ENCODE assay signal across 13 cellular contexts in the genomic region with DNA sequence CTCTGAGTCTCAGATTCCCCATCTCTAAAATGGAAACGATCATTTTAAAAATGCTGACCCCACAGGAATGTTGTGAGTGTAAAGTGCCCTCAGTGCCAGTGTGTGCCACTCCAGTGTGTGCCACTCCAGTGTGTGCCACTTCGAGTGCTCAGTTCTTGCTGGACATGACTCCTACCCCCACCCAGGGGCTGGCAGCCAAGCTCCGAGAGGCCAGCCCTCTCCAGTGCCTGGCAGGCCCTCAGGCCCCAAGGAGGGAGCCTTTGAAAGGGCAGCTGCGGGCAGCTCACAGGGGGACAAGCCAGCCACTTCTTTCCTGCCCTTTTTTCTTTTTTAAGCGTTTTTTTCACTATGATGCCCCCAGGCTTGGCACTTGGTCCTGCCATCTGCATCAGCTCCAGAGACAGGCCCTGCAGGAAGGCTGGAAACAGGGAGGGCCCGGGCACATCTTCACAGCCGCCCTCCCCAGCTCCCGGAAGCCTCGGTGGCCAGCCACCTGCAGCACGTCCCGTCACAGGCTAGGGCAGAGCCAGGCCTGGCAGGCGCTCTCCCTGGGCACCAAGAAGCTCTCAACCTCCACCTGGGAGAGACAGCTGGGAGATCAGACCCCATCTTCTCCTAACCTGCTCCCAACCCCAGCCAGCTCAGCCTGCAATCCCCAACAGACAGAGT. TPM values are rescaled to one million over a fixed set of nuclear protein-coding genes. Genes with fewer than 3 reads are reported as not detected.
DNase-seq lines count a peak whose midpoint lies in the region; ATAC-seq, FAIRE-seq and TF ChIP-seq lines count a peak whose summit lies in the region.
"Had no signal": no experiment of that assay in that cellular context is flagged by ENCODE, and none has a peak within 500 bp of the region (broad histone marks: within the 10 kb centered on the region; RNA-seq: fewer than 3 reads in every experiment).

No MANE protein-coding gene starts in this region.

- no peak overlapping the region for H2BK15ac ChIP-seq in H1 (ENCODE audit: low read length)
- H2BK15ac ChIP-seq in mesenchymal stem cell (ENCODE audit: low read depth, poor library complexity, severe bottlenecking): no peak overlapping the region

- H3K4me2 ChIP-seq in H1 (ENCODE audit: insufficient read depth in 1 of 2, low read depth in 2 of 2, low read length in 2 of 2) (no peak overlapping the region), mesenchymal stem cell (ENCODE audit: low read length, poor library complexity, severe bottlenecking) (no peak overlapping the region)

- H3K9me3 ChIP-seq in RWPE2 (ENCODE audit: severe bottlenecking) (no peaks in the 10 kb centered on the region), H1 (ENCODE audit: insufficient read depth in 2 of 2, low read depth in 1 of 2, low read length in 1 of 2) (no peaks in the 10 kb centered on the region), mesenchymal stem cell (ENCODE audit: control insufficient read depth, low read length) (no peaks in the 10 kb centered on the region), subcutaneous abdominal adipose tissue (ENCODE audit: control insufficient read depth in 5 of 5, low read length in 5 of 5) (no peaks in the 10 kb centered on the region)

- H2BK12ac ChIP-seq in H1 (ENCODE audit: low read depth, low read length) (no peak overlapping the region), mesenchymal stem cell (ENCODE audit: low read length in 2 of 2) (peak overlapping the region in 1 of 2 experiments; percentile 59)

- H3K14ac ChIP-seq in H1 (ENCODE audit: insufficient read length) (no peak overlapping the region), mesenchymal stem cell (ENCODE audit: low read length in 2 of 2) (peak overlapping the region in 1 of 2 experiments; percentile 80)

- H4K91ac ChIP-seq in H1 (replicated peaks; ENCODE audit: insufficient read length, low read length) (no peak overlapping the region), mesenchymal stem cell (ENCODE audit: low read length) (no peak overlapping the region)

- no peaks in the 10 kb centered on the region for H3K27me3 ChIP-seq in RWPE2 (ENCODE audit: insufficient read depth, poor library complexity, severe bottlenecking)
- H3K27me3 ChIP-seq in H1 (replicated peaks in 1 of 4; ENCODE audit: control insufficient read depth in 3 of 4, extremely low read depth in 1 of 4, insufficient read depth in 3 of 4, low read length in 3 of 4): no peaks in the 10 kb centered on the region
- no peaks in the 10 kb centered on the region for H3K27me3 ChIP-seq in mesenchymal stem cell (ENCODE audit: control insufficient read depth in 1 of 2, insufficient read depth in 1 of 2, low read length in 2 of 2)
- no peaks in the 10 kb centered on the region for H3K27me3 ChIP-seq in subcutaneous abdominal adipose tissue (ENCODE audit: control insufficient read depth in 5 of 5, insufficient read depth in 4 of 5, low read length in 5 of 5)

- H3K36me3 ChIP-seq in RWPE2 (ENCODE audit: low read depth): peaks cover 11% of the 10 kb centered on the region
- H3K36me3 ChIP-seq in H1 (ENCODE audit: control insufficient read depth in 2 of 4, insufficient read depth in 4 of 4, low read length in 3 of 4): no peaks in the 10 kb centered on the region; a peak in 2 of 8 replicates
- H3K36me3 ChIP-seq in mesenchymal stem cell (ENCODE audit: control insufficient read depth in 1 of 2, insufficient read depth in 2 of 2, low read depth in 1 of 2, low read length in 2 of 2): peaks cover 2 to 53% of the 10 kb centered on the region in 2 experiments
- peaks cover 0 to 14% (median 8%) of the 10 kb centered on the region in 5 donors for H3K36me3 ChIP-seq in subcutaneous abdominal adipose tissue (ENCODE audit: control insufficient read depth in 5 of 5, insufficient read depth in 5 of 5, low read length in 5 of 5)

- H3K23ac ChIP-seq in H1 (ENCODE audit: insufficient read length) (no peak overlapping the region), mesenchymal stem cell (ENCODE audit: low read length in 2 of 2) (peak overlapping the region in 1 of 2 experiments; percentile 51)

- H3K18ac ChIP-seq in H1 (ENCODE audit: extremely low read depth, low read length): no peak overlapping the region; the same call in 1 of the 2 replicates
- peak overlapping the region; percentile 48 to 78 for H3K18ac ChIP-seq in mesenchymal stem cell (ENCODE audit: low read depth in 1 of 2, low read length in 2 of 2)

- peaks cover 6% of the 10 kb centered on the region for H3K4me1 ChIP-seq in RWPE2 (ENCODE audit: insufficient read depth, poor library complexity, severe bottlenecking)
- H3K4me1 ChIP-seq in H1 (replicated peaks in 1 of 4; ENCODE audit: control insufficient read depth in 3 of 4, insufficient read depth in 4 of 4, low read length in 3 of 4): peaks cover 0 to 30% (median 14%) of the 10 kb centered on the region in 4 experiments; a peak in 6 of 7 replicates
- H3K4me1 ChIP-seq in mesenchymal stem cell (ENCODE audit: control insufficient read depth, insufficient read depth, low read depth, low read length): peaks cover 76% of the 10 kb centered on the region
- peaks cover 8 to 51% (median 49%) of the 10 kb centered on the region in 5 donors for H3K4me1 ChIP-seq in subcutaneous abdominal adipose tissue (ENCODE audit: control insufficient read depth in 5 of 5, insufficient read depth in 5 of 5, low read length in 5 of 5)

- no peak for TF ChIP-seq EP300 in H1 (IDR thresholded peaks at IDR 0.05; ENCODE audit: borderline replicate concordance in 1 of 2, low read depth in 2 of 2, low read length in 2 of 2)

- H3K9ac ChIP-seq in H1 (replicated peaks in 1 of 4; ENCODE audit: extremely low read depth in 1 of 4, low read depth in 3 of 4, low read length in 3 of 4) (no peak overlapping the region), mesenchymal stem cell (ENCODE audit: low read length) (peak overlapping the region; percentile 35), subcutaneous abdominal adipose tissue (ENCODE audit: low read length in 5 of 5) (peak overlapping the region in 2 of 5 donors; percentile 19 to 51)

- H2BK5ac ChIP-seq in H1 (ENCODE audit: low read depth, low read length) (no peak overlapping the region), mesenchymal stem cell (ENCODE audit: low read depth, low read length, poor library complexity, severe bottlenecking) (no peak overlapping the region)

- peaks cover 40 to 84% of the 10 kb centered on the region in 2 experiments for H3K79me2 ChIP-seq in H1 (ENCODE audit: control insufficient read depth in 1 of 2, insufficient read depth in 2 of 2, low read length in 2 of 2)

- H2AK5ac ChIP-seq in H1 (ENCODE audit: low read depth, low read length) (0 out of 2 replicates have a peak overlapping the region, but pooled peaks have one; percentile 8), mesenchymal stem cell (ENCODE audit: low read length, severe bottlenecking) (peak overlapping the region; percentile 50)

- no peak for FAIRE-seq in H1 (lab: Jason Lieb, UNC)
- FAIRE-seq: urothelium cell line had no signal

- no peak for ATAC-seq in RWPE2 (ENCODE audit: low read depth)
- ATAC-seq in HG03571 (IDR thresholded peaks at IDR 0.05; ENCODE audit: unreplicated experiment): no peak
- no peak for ATAC-seq in HG03565 (IDR thresholded peaks at IDR 0.05; ENCODE audit: unreplicated experiment)
- ATAC-seq: natural killer cell treated with Interleukin-12 subunit alpha and Interleukin-12 subunit beta and Interleukin-15 and Interleukin-18, amount 100 ng/mL, for 72 hours had no signal

- H3K56ac ChIP-seq in H1 (replicated peaks; ENCODE audit: insufficient read length, low read depth, low read length): no peak overlapping the region

- H4K8ac ChIP-seq in H1 (ENCODE audit: extremely low read depth, insufficient read depth, low read length): no peak overlapping the region
- no peak overlapping the region for H4K8ac ChIP-seq in mesenchymal stem cell (ENCODE audit: low read length)

- H2AFZ ChIP-seq in H1 (ENCODE audit: low read length) (no peak overlapping the region), mesenchymal stem cell (ENCODE audit: low read depth, low read length) (no peak overlapping the region)

- H4K5ac ChIP-seq in H1 (ENCODE audit: insufficient read length, low read depth, low read length): no peak overlapping the region

- TF ChIP-seq RAD21 in H1 (IDR thresholded peaks at IDR 0.05 in 1 of 2, conservative IDR thresholded peaks at IDR 0.05 in 1 of 2; ENCODE audit: low read depth in 2 of 2, low read length in 2 of 2): no peak

- H3K4me3 ChIP-seq in RWPE2 (ENCODE audit: severe bottlenecking): no peak overlapping the region
- no peak overlapping the region for H3K4me3 ChIP-seq in H1 (ENCODE audit: extremely low read depth in 1 of 4, insufficient read depth in 2 of 4, low read depth in 3 of 4, low read length in 4 of 4)
- no peak overlapping the region for H3K4me3 ChIP-seq in mesenchymal stem cell (ENCODE audit: insufficient read depth in 1 of 2, low read depth in 1 of 2, low read length in 2 of 2)
- H3K4me3 ChIP-seq in subcutaneous abdominal adipose tissue (ENCODE audit: low read depth in 1 of 5, low read length in 5 of 5): no peak overlapping the region

- peak overlapping the region; percentile 16 for H3K27ac ChIP-seq in RWPE2 (ENCODE audit: poor library complexity, severe bottlenecking)
- H3K27ac ChIP-seq in H1 (ENCODE audit: low read depth, low read length): no peak overlapping the region
- H3K27ac ChIP-seq in mesenchymal stem cell (ENCODE audit: low read length, poor library complexity, severe bottlenecking): no peak overlapping the region
- peak overlapping the region; percentile 65 for H3K27ac ChIP-seq in subcutaneous abdominal adipose tissue (ENCODE audit: low read depth, low read length)

- POLR2A ChIA-PET in H1 (lab: Charles Lee; ENCODE audit: partially characterized antibody): interaction anchor here (1.0 to 1.3 kb wide), 2 partner anchors 10 to 31 kb away, joined by 3 to 4 read pairs; no protein-coding TSS in a partner anchor

- no peak overlapping the region for H2BK20ac ChIP-seq in H1 (ENCODE audit: low read length)

- CTCF ChIA-PET in H1 (lab: Charles Lee; ENCODE audit: partially characterized antibody): interaction anchor here (0.8 to 3.3 kb wide), 10 partner anchors 11 to 227 kb away, joined by 3 to 17 read pairs (median 4); no protein-coding TSS in a partner anchor

- TF ChIP-seq POLR2A in H1 (IDR thresholded peaks at IDR 0.05; ENCODE audit: control extremely low read depth in 1 of 2, low read depth in 2 of 2, low read length in 2 of 2): no peak

- no peaks in the 10 kb centered on the region for H3K23me2 ChIP-seq in H1 (ENCODE audit: low read depth, low read length)

- peaks cover 18% of the 10 kb centered on the region for H3K79me1 ChIP-seq in H1 (ENCODE audit: low read depth, low read length)
- peaks cover 2% of the 10 kb centered on the region for H3K79me1 ChIP-seq in mesenchymal stem cell (replicated peaks; ENCODE audit: low read length, poor library complexity, severe bottlenecking)

- peaks cover 44 to 47% of the 10 kb centered on the region in 2 experiments for H4K20me1 ChIP-seq in H1 (replicated peaks in 1 of 2; ENCODE audit: control insufficient read depth in 1 of 2, insufficient read depth in 2 of 2, low read length in 2 of 2)

- H3K4ac ChIP-seq in H1 (replicated peaks; ENCODE audit: insufficient read length, low read depth, low read length): no peak overlapping the region
- H3K4ac ChIP-seq in mesenchymal stem cell (ENCODE audit: low read depth in 1 of 2, low read length in 2 of 2): peak overlapping the region in 1 of 2 experiments; percentile 43

- H2BK120ac ChIP-seq in H1 (replicated peaks; ENCODE audit: low read depth, low read length) (no peak overlapping the region), mesenchymal stem cell (ENCODE audit: low read depth, low read length) (no peak overlapping the region)

- WGBS in H1 (ENCODE audit: extremely low coverage in 1 of 2, insufficient coverage in 1 of 2, insufficient read length in 1 of 2, insufficient replicate concordance in 2 of 2, low coverage in 1 of 2, low lambda C conversion rate in 2 of 2, missing lambda C conversion rate in 1 of 2), 2 experiments: 91% methylated on average over 11 of the region's 12 CpGs; no CpG with 5 or more reads in 1 of the 2 experiments
- 93% methylated on average over 12 of the region's 12 CpGs for WGBS in mesenchymal stem cell

- TF ChIP-seq CTCF in RWPE2 (IDR thresholded peaks at IDR 0.05; ENCODE audit: poor library complexity, severe bottlenecking): no peak
- no peak for TF ChIP-seq CTCF in H1 (IDR thresholded peaks at IDR 0.05; ENCODE audit: control extremely low read depth in 1 of 3, insufficient read depth in 1 of 3, low read depth in 1 of 3, low read length in 3 of 3)

- no peak for DNase-seq in RWPE2 (ENCODE audit: low spot score)
- no peak for DNase-seq in H1 (ENCODE audit: low read depth in 1 of 2, low spot score in 2 of 2)
- no peak for DNase-seq in mesenchymal stem cell
- no peak for DNase-seq in NCI-H226
- no peak for DNase-seq in glomerular visceral epithelial cell (ENCODE audit: extremely low spot score)
- DNase-seq: activated T-cell treated with anti-CD3 and anti-CD28 coated beads, Interleukin-2, amount 50 U/mL, for 72 hours; Karpas-422; stimulated activated CD4-positive, alpha-beta T cell treated with anti-CD3 and anti-CD28 coated beads, Interleukin-4, amount 100 ng/mL, for 1 hour had no signal

RNA-seq across cellular contexts. Expression of a gene that starts 29.8 kb away (rescaled TPM):
- 275 TPM in 2 replicates for total RNA-seq in H1 (2021; fragmentation: NEBNext Ultra II Directional; extraction: Animal tissue kit (Norgen Biotek cat#: 25700))
- polyA plus RNA-seq in H1 (2011; rRNA removed): 14.8 and 25.3 TPM in 2 replicates
- 13.5 TPM for polyA plus RNA-seq in H1 (2011; cell fraction: cytosol; rRNA removed)
- 54.3 TPM for polyA plus RNA-seq in H1 (2011; cell fraction: nucleus; rRNA removed)
- polyA plus RNA-seq in H1 (2012, experiment 1 of 2): 125 to 153 TPM (median 138 TPM) in 4 replicates
- polyA plus RNA-seq in H1 (2012, experiment 2 of 2): 70.3 TPM
- polyA plus RNA-seq in H1 (2013, experiment 1 of 2): 103 TPM
- 111 TPM for polyA plus RNA-seq in H1 (2013, experiment 2 of 2)
- 28.8 and 30.2 TPM in 2 replicates for polyA minus RNA-seq in H1 (2011; rRNA and poly(A)+ RNA removed)
- polyA minus RNA-seq in H1 (2011; cell fraction: cytosol; rRNA and poly(A)+ RNA removed): 93.4 TPM
- polyA minus RNA-seq in H1 (2011; cell fraction: nucleus; rRNA and poly(A)+ RNA removed): 81.3 TPM
- 120 TPM for polyA plus RNA-seq in mesenchymal stem cell (2013, experiment 1 of 2)
- polyA plus RNA-seq in mesenchymal stem cell (2013, experiment 2 of 2): 113 TPM

Comparison
In these comparisons a context has a peak if more than half of its experiments do, and no peak if none do; other contexts are left out.
1. H3K27ac ChIP-seq: peak in RWPE2 (single experiment) and subcutaneous abdominal adipose tissue (single experiment); none in H1 (single experiment) and mesenchymal stem cell (single experiment).